In genomic region chr11:118635237-118635591, GRCh38 we compare ENCODE assay signal across 12 cellular contexts. TPM values are rescaled to one million over a fixed set of nuclear protein-coding genes. Genes with fewer than 3 reads are reported as not detected.
A peak's percentile ranks its signal among the peaks of the same experiment; 100 is the strongest.
DNase-seq lines count a peak whose midpoint lies in the region; ATAC-seq and TF ChIP-seq lines count a peak whose summit lies in the region.
"Had no signal": no experiment of that assay in that cellular context is flagged by ENCODE, and none has a peak within 500 bp of the region (broad histone marks: within the 10 kb centered on the region; RNA-seq: fewer than 3 reads in every experiment).

No MANE protein-coding gene starts in this region.

- H3K4me1 ChIP-seq in BLaER1 treated with 17β-estradiol and CSF1 and Interleukin-3, amounts not matched to agents 10 nM and 100 nM = peaks cover 14 to 28% (median 23%) of the 10 kb centered on the region in 10 experiments; a peak in 19 of 20 replicates
- H3K4me1 ChIP-seq in PC-3 (ENCODE audit: insufficient read depth, low read length) (peaks cover 15% of the 10 kb centered on the region; the same call in 1 of the 2 replicates), right atrium auricular region (peaks cover 0 to 83% of the 10 kb centered on the region in 2 donors)

- DNase-seq in PC-3 (no peak), right atrium auricular region (ENCODE audit: low spot score) (no peak), progenitor cell of endocrine pancreas (ENCODE audit: low spot score, unreplicated experiment) (no peak), NOMO-1 treated with dmso at 0.1 percent for 144 hours (lab: John Stamatoyannopoulos, UW; ENCODE audit: unreplicated experiment) (no peak)
- DNase-seq in activated T-helper 2 cell treated with anti-CD3 and anti-CD28 coated beads, Interferon-gamma antibody, Interleukin-2, Interleukin-4, amounts not matched to agents 10 μg/mL and 5 μg/mL and 100 μg/mL, durations not matched to agents 14 hours and 24 hours and 36 hours (ENCODE audit: low spot score) = no peak
- DNase-seq in activated CD8-positive, alpha-beta memory T cell treated with anti-CD3 and anti-CD28 coated beads, Interleukin-2, amount 50 U/mL, for 48 hours = no peak
- DNase-seq: CD8-positive, alpha-beta memory T cell had no signal

- ATAC-seq in PC-3 = no peak; the same call in 1 of the 2 replicates
- no peak for ATAC-seq in HG02623 (IDR thresholded peaks at IDR 0.05; ENCODE audit: unreplicated experiment)

- H3K27ac ChIP-seq in BLaER1 treated with 17β-estradiol and CSF1 and Interleukin-3, amounts not matched to agents 10 nM and 100 nM = no peak overlapping the region
- no peak overlapping the region for H3K27ac ChIP-seq in PC-3 (ENCODE audit: low read length)
- H3K27ac ChIP-seq in right atrium auricular region = peak overlapping the region; percentile 74 to 78
- H3K27ac ChIP-seq: KMS-11 had no signal

- H3K79me2 ChIP-seq in PC-3 (ENCODE audit: low read length) = no peaks in the 10 kb centered on the region

- no peaks in the 10 kb centered on the region for H3K9me3 Mint-ChIP-seq in progenitor cell of endocrine pancreas (ENCODE audit: low read depth)
- H3K9me3 Mint-ChIP-seq in activated T-helper 2 cell treated with anti-CD3 and anti-CD28 coated beads, Interferon-gamma antibody, Interleukin-2, Interleukin-4, amounts not matched to agents 10 μg/mL and 5 μg/mL and 100 μg/mL, durations not matched to agents 14 hours and 24 hours and 36 hours = no peaks in the 10 kb centered on the region
- H3K9me3 Mint-ChIP-seq: CD8-positive, alpha-beta memory T cell; central memory CD8-positive, alpha-beta T cell had no signal

- POLR2A ChIA-PET in PC-3 (lab: Charles Lee; ENCODE audit: unreplicated experiment) = interaction anchor here (0.5 to 1.3 kb wide), 2 partner anchors 12 to 15 kb away, joined by 3 read pairs; no protein-coding TSS in a partner anchor

- peak overlapping the region; percentile 71 for H2AFZ ChIP-seq in PC-3 (ENCODE audit: low read length)

- no peak overlapping the region for H3K9ac ChIP-seq in BLaER1 treated with 17β-estradiol and CSF1 and Interleukin-3, amounts not matched to agents 10 nM and 100 nM
- H3K9ac ChIP-seq in PC-3 (ENCODE audit: low read length) = no peak overlapping the region
- H3K9ac ChIP-seq: KMS-11 had no signal

- peak overlapping the region; percentile 66 for H3K4me3 Mint-ChIP-seq in progenitor cell of endocrine pancreas (ENCODE audit: low read depth)
- no peak overlapping the region for H3K4me3 Mint-ChIP-seq in activated T-helper 2 cell treated with anti-CD3 and anti-CD28 coated beads, Interferon-gamma antibody, Interleukin-2, Interleukin-4, amounts not matched to agents 10 μg/mL and 5 μg/mL and 100 μg/mL, durations not matched to agents 14 hours and 24 hours and 36 hours (ENCODE audit: low read depth)

- H3K9me2 ChIP-seq in PC-3 (replicated peaks; ENCODE audit: low read length) = no peaks in the 10 kb centered on the region

- peaks cover 0 to 27% (median 0%) of the 10 kb centered on the region in 11 experiments; a peak in 4 of 22 replicates for H4K20me1 ChIP-seq in BLaER1 treated with 17β-estradiol and CSF1 and Interleukin-3, amounts not matched to agents 10 nM and 100 nM
- H4K20me1 ChIP-seq in PC-3 (ENCODE audit: low read length) = no peaks in the 10 kb centered on the region

- no peaks in the 10 kb centered on the region for H3F3A ChIP-seq in PC-3 (ENCODE audit: low read length, unreplicated experiment)

- H3K36me3 Mint-ChIP-seq in progenitor cell of endocrine pancreas (ENCODE audit: insufficient read depth) = peaks cover 25% of the 10 kb centered on the region
- H3K36me3 Mint-ChIP-seq in activated T-helper 2 cell treated with anti-CD3 and anti-CD28 coated beads, Interferon-gamma antibody, Interleukin-2, Interleukin-4, amounts not matched to agents 10 μg/mL and 5 μg/mL and 100 μg/mL, durations not matched to agents 14 hours and 24 hours and 36 hours (ENCODE audit: low read depth) = no peaks in the 10 kb centered on the region
- H3K36me3 Mint-ChIP-seq: CD8-positive, alpha-beta memory T cell had no signal

- H3K27me3 ChIP-seq in BLaER1 treated with 17β-estradiol and CSF1 and Interleukin-3, amounts not matched to agents 10 nM and 100 nM = no peaks in the 10 kb centered on the region; a peak in 2 of 22 replicates
- H3K27me3 ChIP-seq in PC-3 (ENCODE audit: low read length) = no peaks in the 10 kb centered on the region
- no peaks in the 10 kb centered on the region for H3K27me3 ChIP-seq in right atrium auricular region

- peak overlapping the region; percentile 71 for H3K27ac Mint-ChIP-seq in progenitor cell of endocrine pancreas
- no peak overlapping the region for H3K27ac Mint-ChIP-seq in activated T-helper 2 cell treated with anti-CD3 and anti-CD28 coated beads, Interferon-gamma antibody, Interleukin-2, Interleukin-4, amounts not matched to agents 10 μg/mL and 5 μg/mL and 100 μg/mL, durations not matched to agents 14 hours and 24 hours and 36 hours

- H3K36me3 ChIP-seq in BLaER1 treated with 17β-estradiol and CSF1 and Interleukin-3, amounts not matched to agents 10 nM and 100 nM = peaks cover 0 to 65% (median 0%) of the 10 kb centered on the region in 11 experiments; a peak in 7 of 22 replicates
- H3K36me3 ChIP-seq in PC-3 (ENCODE audit: low read depth, low read length) (no peaks in the 10 kb centered on the region), right atrium auricular region (peaks cover 66% of the 10 kb centered on the region)

- H3K27me3 Mint-ChIP-seq in progenitor cell of endocrine pancreas = no peaks in the 10 kb centered on the region
- peaks cover 4% of the 10 kb centered on the region for H3K27me3 Mint-ChIP-seq in activated T-helper 2 cell treated with anti-CD3 and anti-CD28 coated beads, Interferon-gamma antibody, Interleukin-2, Interleukin-4, amounts not matched to agents 10 μg/mL and 5 μg/mL and 100 μg/mL, durations not matched to agents 14 hours and 24 hours and 36 hours (ENCODE audit: low read depth)

- H3K9me3 ChIP-seq in BLaER1 treated with 17β-estradiol and CSF1 and Interleukin-3, amounts not matched to agents 10 nM and 100 nM (replicated peaks in 1 of 11) = no peaks in the 10 kb centered on the region
- H3K9me3 ChIP-seq in PC-3 (ENCODE audit: low read length) (no peaks in the 10 kb centered on the region), right atrium auricular region (no peaks in the 10 kb centered on the region)

- H3K4me2 ChIP-seq in BLaER1 treated with 17β-estradiol and CSF1 and Interleukin-3, amounts not matched to agents 10 nM and 100 nM = peak overlapping the region in 8 of 11 experiments; percentile 51 to 74 (median 56); a peak in 9 of 22 replicates
- peak overlapping the region; percentile 82 for H3K4me2 ChIP-seq in PC-3 (ENCODE audit: low read length)
- H3K4me2 ChIP-seq: KMS-11 had no signal

- TF ChIP-seq CTCF in PC-3 (conservative IDR thresholded peaks at IDR 0.05; ENCODE audit: low read depth, low read length) (no peak), right atrium auricular region (IDR thresholded peaks at IDR 0.05) (no peak), progenitor cell of endocrine pancreas (IDR thresholded peaks at IDR 0.05; ENCODE audit: unreplicated experiment) (no peak)

- BruUV-seq in PC-3 (replicated peaks; lab: Mats Ljungman, UMichigan) = no TSS peak

- CTCF ChIA-PET in PC-3 (lab: Charles Lee) = interaction anchor here (0.6 to 0.8 kb wide), 3 partner anchors 14 to 123 kb away, joined by 3 to 20 read pairs (median 3); partner anchors contain the start of gene PHLDB1

- intact Hi-C loops in PC-3 (cut with micrococcal nuclease) = loop anchor here (2.0 kb wide), 1 partner anchor 26 kb away; no protein-coding TSS in a partner anchor
- intact Hi-C loops in activated T-helper 2 cell treated with anti-CD3 and anti-CD28 coated beads, Interferon-gamma antibody, Interleukin-2, Interleukin-4, amounts not matched to agents 10 μg/mL and 5 μg/mL and 100 μg/mL, durations not matched to agents 14 hours and 24 hours and 36 hours (cut with micrococcal nuclease) = no loop called here

- H3K4me3 ChIP-seq in BLaER1 treated with 17β-estradiol and CSF1 and Interleukin-3, amounts not matched to agents 10 nM and 100 nM = 0 out of 20 replicates have a peak overlapping the region, but pooled peaks of 1 of the 10 experiments have one; percentile 11
- H3K4me3 ChIP-seq in PC-3 (ENCODE audit: low read length) (peak overlapping the region; percentile 62), right atrium auricular region (peak overlapping the region in 1 of 2 donors; percentile 32)

- peaks cover 19% of the 10 kb centered on the region for H3K4me1 Mint-ChIP-seq in progenitor cell of endocrine pancreas (ENCODE audit: low read depth)
- peaks cover 3% of the 10 kb centered on the region for H3K4me1 Mint-ChIP-seq in activated T-helper 2 cell treated with anti-CD3 and anti-CD28 coated beads, Interferon-gamma antibody, Interleukin-2, Interleukin-4, amounts not matched to agents 10 μg/mL and 5 μg/mL and 100 μg/mL, durations not matched to agents 14 hours and 24 hours and 36 hours (ENCODE audit: low read depth)
- H3K4me1 Mint-ChIP-seq: central memory CD8-positive, alpha-beta T cell had no signal

RNA-seq across cellular contexts. Expression of gene PHLDB1, which starts 27.8 kb away (rescaled TPM):
- total RNA-seq in PC-3 (2014; rRNA removed) = 36.1 and 37.1 TPM in 2 replicates
- total RNA-seq in right atrium auricular region = 100 to 1,000 TPM; 102 to 105 TPM
- total RNA-seq in progenitor cell of endocrine pancreas = 106 and 110 TPM in 2 replicates
- total RNA-seq in activated T-helper 2 cell treated with anti-CD3 and anti-CD28 coated beads, Interferon-gamma antibody, Interleukin-2, Interleukin-4, amounts not matched to agents 10 μg/mL and 5 μg/mL and 100 μg/mL, durations not matched to agents 14 hours and 24 hours and 36 hours = 2.1 and 2.2 TPM in 2 replicates

RNA-seq across cellular contexts. Expression of gene TREH, which starts 44.2 kb away (rescaled TPM):
- total RNA-seq in PC-3 (2014; rRNA removed) (not detected in 2 replicates), right atrium auricular region (not detected), progenitor cell of endocrine pancreas (not detected in 2 replicates)
- total RNA-seq in activated T-helper 2 cell treated with anti-CD3 and anti-CD28 coated beads, Interferon-gamma antibody, Interleukin-2, Interleukin-4, amounts not matched to agents 10 μg/mL and 5 μg/mL and 100 μg/mL, durations not matched to agents 14 hours and 24 hours and 36 hours = not detected in 2 replicates
- total RNA-seq: CD8-positive, alpha-beta memory T cell; kidney epithelial cell had no signal

Comparison
In these comparisons a context has a peak if more than half of its experiments do, and no peak if none do; other contexts are left out.
1. H3K27ac ChIP-seq: peak in right atrium auricular region (2 of 2); none in BLaER1 treated with 17β-estradiol and CSF1 and Interleukin-3, amounts not matched to agents 10 nM and 100 nM (0 of 11) and PC-3 (single experiment).
2. RNA of gene PHLDB1, which starts 27.8 kb away (total RNA-seq): 106 to 110 TPM in progenitor cell of endocrine pancreas, 102 to 105 TPM in right atrium auricular region and 36.1 to 37.1 TPM in PC-3; 2.1 to 2.2 TPM in activated T-helper 2 cell treated with anti-CD3 and anti-CD28 coated beads, Interferon-gamma antibody, Interleukin-2, Interleukin-4, amounts not matched to agents 10 μg/mL and 5 μg/mL and 100 μg/mL, durations not matched to agents 14 hours and 24 hours and 36 hours; every median in the first group is over 10 times any median in the second.